Comparison of ENCODE assay signal across 1 cellular context in genomic region chr19:50745221-50745620, GRCh38.
TF ChIP-seq lines count a peak whose summit lies in the region.

No MANE protein-coding gene starts in this region.

TF ChIP-seq in HepG2, 621 proteins besides CTCF, POLR2A, EP300 and RAD21:
- TF ChIP-seq RAD51 (IDR thresholded peaks at IDR 0.05; ENCODE audit: borderline replicate concordance) (peak; percentile 24; the same call in 1 of the 2 replicates), ZNF224 (CRISPR knock-in tag; IDR thresholded peaks at IDR 0.05) (no peak), HDAC1 (CRISPR knock-in tag; IDR thresholded peaks at IDR 0.05) (no peak), YY1 (IDR thresholded peaks at IDR 0.05; ENCODE audit: insufficient read depth, insufficient replicate concordance, low read depth, low read length) (no peak)
